Comparison of ENCODE assay signal across 8 cellular contexts in genomic region chr17:37742114-37742761, GRCh38. TPM values are rescaled to one million over a fixed set of nuclear protein-coding genes. Genes with fewer than 3 reads are reported as not detected.
DNase-seq lines count a peak whose midpoint lies in the region; TF ChIP-seq lines count a peak whose summit lies in the region.

No MANE protein-coding gene starts in this region.

- no peaks in the 10 kb centered on the region for H3K9me3 ChIP-seq in duodenal mucosa (ENCODE audit: control insufficient read depth in 1 of 2, low read length in 2 of 2)
- no peaks in the 10 kb centered on the region for H3K9me3 ChIP-seq in neutrophil

- H3K27ac ChIP-seq in duodenal mucosa (ENCODE audit: low read depth, low read length) (peak overlapping the region; percentile 72), neutrophil (no peak overlapping the region)

- no peak for TF ChIP-seq CTCF in LNCaP clone FGC (IDR thresholded peaks at IDR 0.05; ENCODE audit: control insufficient read depth, extremely low read depth, insufficient read depth)
- TF ChIP-seq CTCF in neutrophil (IDR thresholded peaks at IDR 0.05) = no peak

- H3K9ac ChIP-seq in duodenal mucosa (ENCODE audit: low read depth in 1 of 2, low read length in 2 of 2) = peak overlapping the region; percentile 70 to 76

- H3K4me1 ChIP-seq in duodenal mucosa (ENCODE audit: control insufficient read depth in 1 of 2, insufficient read depth in 2 of 2, low read length in 2 of 2) (peaks cover 6 to 16% of the 10 kb centered on the region in 2 donors), neutrophil (ENCODE audit: control insufficient read depth in 1 of 2, insufficient read depth in 1 of 2, low read depth in 1 of 2, low read length in 1 of 2) (peaks cover 29 to 44% of the 10 kb centered on the region in 2 experiments)

- H3K27me3 ChIP-seq in duodenal mucosa (ENCODE audit: control insufficient read depth in 1 of 2, insufficient read depth in 2 of 2, low read length in 2 of 2) (peaks cover 33 to 43% of the 10 kb centered on the region in 2 donors), neutrophil (peaks cover 100% of the 10 kb centered on the region)

- DNase-seq in Daoy (ENCODE audit: low read depth) (peak; percentile 37), LNCaP clone FGC (ENCODE audit: low read depth) (no peak), NOMO-1 treated with dmso at 0.1 percent for 144 hours (lab: John Stamatoyannopoulos, UW; ENCODE audit: unreplicated experiment) (no peak), OCI-M1 (lab: John Stamatoyannopoulos, UW) (no peak), NCI-H1092 treated with DMSO at 0.1 percent for 48 hours (lab: John Stamatoyannopoulos, UW) (no peak), amygdala (lab: John Stamatoyannopoulos, UW) (no peak)

- peak overlapping the region; percentile 60 for H3K4me3 ChIP-seq in LNCaP clone FGC (ENCODE audit: low read depth, low read length)
- peak overlapping the region; percentile 71 to 82 for H3K4me3 ChIP-seq in duodenal mucosa (ENCODE audit: low read depth in 1 of 2, low read length in 2 of 2)
- H3K4me3 ChIP-seq in neutrophil (ENCODE audit: low read depth in 1 of 2, low read length in 1 of 2) = peak overlapping the region; percentile 20 to 30

- H3K36me3 ChIP-seq in duodenal mucosa (ENCODE audit: control insufficient read depth in 1 of 2, insufficient read depth in 2 of 2, low read length in 2 of 2) (peaks cover 4 to 6% of the 10 kb centered on the region in 2 donors), neutrophil (no peaks in the 10 kb centered on the region)

RNA-seq across cellular contexts. Expression of gene HNF1B, which starts 2.6 kb away (rescaled TPM):
- total RNA-seq in Daoy (2014; rRNA removed; shearing (Covaris generic)) = not detected in 2 replicates

Comparison
In these comparisons a context has a peak if more than half of its experiments do, and no peak if none do; other contexts are left out.
1. H3K4me3 ChIP-seq: peak in every context shown above with its lines; median percentile 76 in duodenal mucosa; 60 in LNCaP clone FGC; 25 in neutrophil.